ENCODE assay signal across 1 cellular context in the genomic region with DNA sequence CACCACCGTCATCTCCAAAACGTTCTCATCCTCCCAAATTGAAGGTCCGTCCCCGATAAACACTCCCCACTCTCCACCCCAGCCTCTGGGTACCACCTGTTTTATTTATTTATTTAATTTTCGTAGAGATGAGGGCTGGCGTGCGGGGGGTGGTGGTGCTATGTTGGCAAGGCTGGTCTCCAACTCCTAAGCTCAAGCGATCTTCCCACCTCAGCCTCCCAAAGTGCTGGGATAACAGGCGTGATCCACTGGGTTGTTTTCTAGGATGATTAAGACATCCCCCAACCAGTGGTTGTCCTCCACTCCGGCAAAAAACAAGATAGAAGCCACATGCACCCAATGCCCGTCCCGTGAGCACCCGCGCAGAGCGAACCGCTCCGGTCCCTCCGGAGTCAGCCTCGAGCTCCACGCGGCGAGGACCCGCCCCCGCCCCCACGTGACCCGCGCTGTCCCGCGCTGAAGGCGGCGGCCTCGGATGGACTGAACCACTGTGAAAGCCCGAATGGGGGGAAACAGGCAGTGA.
TF ChIP-seq lines count a peak whose summit lies in the region.

No MANE protein-coding gene starts in this region.

TF ChIP-seq in SK-N-SH, 30 proteins besides CTCF, POLR2A, EP300 and RAD21 (continued from another document):
- TF ChIP-seq MAX (IDR thresholded peaks at IDR 0.05; ENCODE audit: low read depth) (peak; percentile 100), REST (IDR thresholded peaks at IDR 0.05; ENCODE audit: low read depth, low read length) (peak; percentile 69; the same call in 1 of the 2 replicates), POLR2AphosphoS5 (IDR thresholded peaks at IDR 0.05; ENCODE audit: low read depth, low read length) (peak; percentile 95), RXRA (IDR thresholded peaks at IDR 0.05; ENCODE audit: borderline replicate concordance, low read depth) (no peak), SMC3 (IDR thresholded peaks at IDR 0.05; ENCODE audit: low read depth, low read length) (no peak), MXI1 (IDR thresholded peaks at IDR 0.05; ENCODE audit: low read depth, low read length) (peak; percentile 100), USF2 (IDR thresholded peaks at IDR 0.05; ENCODE audit: borderline replicate concordance, low read depth, low read length) (no peak; the same call in 1 of the 2 replicates), TAF1 (IDR thresholded peaks at IDR 0.05; ENCODE audit: borderline replicate concordance, low read depth, low read length) (peak; percentile 79; the same call in 1 of the 2 replicates), NRF1 (IDR thresholded peaks at IDR 0.05; ENCODE audit: low read depth, low read length) (no peak; the same call in 1 of the 2 replicates), FOXJ3 (CRISPR knock-in tag; IDR thresholded peaks at IDR 0.05) (peak; percentile 72; the same call in 1 of the 2 replicates), SIN3A (IDR thresholded peaks at IDR 0.05; ENCODE audit: borderline replicate concordance, low read depth, low read length) (peak; percentile 93)
- TF ChIP-seq, protein P1, sequence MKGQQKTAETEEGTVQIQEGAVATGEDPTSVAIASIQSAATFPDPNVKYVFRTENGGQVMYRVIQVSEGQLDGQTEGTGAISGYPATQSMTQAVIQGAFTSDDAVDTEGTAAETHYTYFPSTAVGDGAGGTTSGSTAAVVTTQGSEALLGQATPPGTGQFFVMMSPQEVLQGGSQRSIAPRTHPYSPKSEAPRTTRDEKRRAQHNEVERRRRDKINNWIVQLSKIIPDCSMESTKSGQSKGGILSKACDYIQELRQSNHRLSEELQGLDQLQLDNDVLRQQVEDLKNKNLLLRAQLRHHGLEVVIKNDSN (IDR thresholded peaks at IDR 0.05; ENCODE audit: borderline replicate concordance, low read depth) = peak; percentile 100
- TF ChIP-seq, protein P2, sequence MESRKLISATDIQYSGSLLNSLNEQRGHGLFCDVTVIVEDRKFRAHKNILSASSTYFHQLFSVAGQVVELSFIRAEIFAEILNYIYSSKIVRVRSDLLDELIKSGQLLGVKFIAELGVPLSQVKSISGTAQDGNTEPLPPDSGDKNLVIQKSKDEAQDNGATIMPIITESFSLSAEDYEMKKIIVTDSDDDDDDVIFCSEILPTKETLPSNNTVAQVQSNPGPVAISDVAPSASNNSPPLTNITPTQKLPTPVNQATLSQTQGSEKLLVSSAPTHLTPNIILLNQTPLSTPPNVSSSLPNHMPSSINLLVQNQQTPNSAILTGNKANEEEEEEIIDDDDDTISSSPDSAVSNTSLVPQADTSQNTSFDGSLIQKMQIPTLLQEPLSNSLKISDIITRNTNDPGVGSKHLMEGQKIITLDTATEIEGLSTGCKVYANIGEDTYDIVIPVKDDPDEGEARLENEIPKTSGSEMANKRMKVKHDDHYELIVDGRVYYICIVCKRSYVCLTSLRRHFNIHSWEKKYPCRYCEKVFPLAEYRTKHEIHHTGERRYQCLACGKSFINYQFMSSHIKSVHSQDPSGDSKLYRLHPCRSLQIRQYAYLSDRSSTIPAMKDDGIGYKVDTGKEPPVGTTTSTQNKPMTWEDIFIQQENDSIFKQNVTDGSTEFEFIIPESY (IDR thresholded peaks at IDR 0.05; ENCODE audit: borderline replicate concordance, low read depth) = no peak
